24 cellular contexts compared by ENCODE assay signal in genomic region chr5:93008502-93009167, GRCh38.
"Had no signal": no experiment of that assay in that cellular context is flagged by ENCODE, and none has a peak within 500 bp of the region (broad histone marks: within the 10 kb centered on the region; RNA-seq: fewer than 3 reads in every experiment).

No MANE protein-coding gene starts in this region.

- H3K4me1 ChIP-seq: esophagus muscularis mucosa, gastrocnemius medialis, heart left ventricle, left lung, lower lobe of right lung had no signal

- H3K27me3 ChIP-seq: dorsolateral prefrontal cortex, esophagus muscularis mucosa, gastrocnemius medialis, heart left ventricle, hepatocyte, left lung had no signal

- H3K4me2 ChIP-seq: hepatocyte had no signal

- H3K27ac ChIP-seq: coronary artery, dorsolateral prefrontal cortex, esophagus muscularis mucosa, gastrocnemius medialis, heart left ventricle, hepatocyte, left lung, lower lobe of right lung had no signal

- H3K9me3 ChIP-seq: esophagus muscularis mucosa, gastrocnemius medialis, heart left ventricle, left lung, lower lobe of right lung, mucosa of descending colon had no signal

- DNase-seq: dermis blood vessel endothelial cell; dorsolateral prefrontal cortex; effector CD4-positive, alpha-beta T cell; effector memory CD4-positive, alpha-beta T cell; foreskin fibroblast; foreskin melanocyte; gastrocnemius medialis; heart left ventricle; hypothalamus; immature natural killer cell; islet precursor cell; kidney; kidney glomerular epithelial cell; left lung; left ventricle myocardium superior; lower lobe of right lung; mesenchymal stem cell; mucosa of descending colon; naive B cell; naive thymus-derived CD8-positive, alpha-beta T cell had no signal

- H3K79me2 ChIP-seq: hepatocyte had no signal

- H3K36me3 ChIP-seq: esophagus muscularis mucosa, gastrocnemius medialis, heart left ventricle, left lung, lower lobe of right lung had no signal

- H3K4me3 ChIP-seq: coronary artery, dorsolateral prefrontal cortex, esophagus muscularis mucosa, gastrocnemius medialis, heart left ventricle, hepatocyte, left lung, lower lobe of right lung, mucosa of descending colon had no signal

- FAIRE-seq: endothelial cell of umbilical vein had no signal

- ATAC-seq: gastrocnemius medialis; heart left ventricle; left lung; left ventricle myocardium superior; lower lobe of right lung; mucosa of descending colon; naive thymus-derived CD8-positive, alpha-beta T cell had no signal

- H2AFZ ChIP-seq: hepatocyte had no signal
